8 cellular contexts compared by ENCODE assay signal in genomic region chr20:33915726-33916331, GRCh38.
DNase-seq lines count a peak whose midpoint lies in the region; ATAC-seq and TF ChIP-seq lines count a peak whose summit lies in the region.

No MANE protein-coding gene starts in this region.

- ATAC-seq in activated CD8-positive, alpha-beta T cell treated with anti-CD3 and anti-CD28 coated beads for 36 hours, result peak; percentile 54
- no peak for ATAC-seq in HG03354 (IDR thresholded peaks at IDR 0.05; ENCODE audit: poor library complexity, severe bottlenecking, unreplicated experiment)
- ATAC-seq in GM19463 (IDR thresholded peaks at IDR 0.05; ENCODE audit: unreplicated experiment), result no peak

- H3K4me3 Mint-ChIP-seq in CD4-positive, alpha-beta memory T cell, result no peak overlapping the region
- H3K4me3 Mint-ChIP-seq in activated CD8-positive, alpha-beta T cell treated with anti-CD3 and anti-CD28 coated beads for 36 hours, result no peak overlapping the region

- TF ChIP-seq CTCF in activated CD8-positive, alpha-beta T cell treated with anti-CD3 and anti-CD28 coated beads for 36 hours (IDR thresholded peaks at IDR 0.05), result peak; percentile 80
- TF ChIP-seq CTCF in epithelial cell of proximal tubule (conservative IDR thresholded peaks at IDR 0.05; ENCODE audit: low read depth, low read length), result peak; percentile 69
- TF ChIP-seq CTCF in osteoblast (IDR thresholded peaks at IDR 0.05; ENCODE audit: extremely low read depth, low read depth, low read length), result peak; percentile 47

- H3K79me2 ChIP-seq in Karpas-422 (ENCODE audit: low read length) (no peaks in the 10 kb centered on the region), osteoblast (ENCODE audit: insufficient read depth, low read length) (no peaks in the 10 kb centered on the region)

- peak in 4 of 5 donors; percentile 37 to 46 (median 42) for DNase-seq in CD4-positive, alpha-beta memory T cell
- DNase-seq in Karpas-422 (peak; percentile 76), epithelial cell of proximal tubule (ENCODE audit: low read depth) (no peak), osteoblast (ENCODE audit: insufficient read length, low spot score, missing footprints) (no peak), SIG-M5 treated with dmso at 0.1 percent for 504 hours (lab: John Stamatoyannopoulos, UW; ENCODE audit: unreplicated experiment) (no peak)
- peak; percentile 73 for DNase-seq in activated CD8-positive, alpha-beta T cell treated with anti-CD3 and anti-CD28 coated beads for 36 hours

- POLR2A ChIA-PET in CD4-positive, alpha-beta memory T cell (lab: Charles Lee; ENCODE audit: partially characterized antibody), result interaction anchor here (1.0 to 2.2 kb wide), 3 partner anchors 105 to 197 kb away, joined by 3 to 5 read pairs (median 5); partner anchors contain the start of genes CHMP4B and EIF2S2
- POLR2A ChIA-PET in activated CD8-positive, alpha-beta T cell treated with anti-CD3 and anti-CD28 coated beads for 36 hours (lab: Charles Lee), result interaction anchor here (0.6 kb wide), 1 partner anchor 14 kb away, joined by 4 read pairs; no protein-coding TSS in a partner anchor

- no peak overlapping the region for H3K4me2 ChIP-seq in Karpas-422 (ENCODE audit: low read depth, low read length, poor library complexity, severe bottlenecking)
- H3K4me2 ChIP-seq in osteoblast (ENCODE audit: insufficient read depth, low read length), result no peak overlapping the region

- H3K9me2 ChIP-seq in Karpas-422 (replicated peaks; ENCODE audit: insufficient read depth, low read length), result no peaks in the 10 kb centered on the region

- peaks cover 0 to 6% of the 10 kb centered on the region in 2 donors for H3K27me3 Mint-ChIP-seq in CD4-positive, alpha-beta memory T cell
- H3K27me3 Mint-ChIP-seq in activated CD8-positive, alpha-beta T cell treated with anti-CD3 and anti-CD28 coated beads for 36 hours, result no peaks in the 10 kb centered on the region

- no peak overlapping the region for H3K4me3 ChIP-seq in CD4-positive, alpha-beta memory T cell (ENCODE audit: low read length in 2 of 2)
- H3K4me3 ChIP-seq in Karpas-422 (ENCODE audit: low read length) (no peak overlapping the region), epithelial cell of proximal tubule (ENCODE audit: low read depth, low read length) (no peak overlapping the region), osteoblast (ENCODE audit: insufficient read depth, low read length) (no peak overlapping the region)

- peak overlapping the region in 1 of 7 donors; percentile 48 for H3K27ac Mint-ChIP-seq in CD4-positive, alpha-beta memory T cell
- H3K27ac Mint-ChIP-seq in activated CD8-positive, alpha-beta T cell treated with anti-CD3 and anti-CD28 coated beads for 36 hours, result no peak overlapping the region

- H3K36me3 ChIP-seq in CD4-positive, alpha-beta memory T cell (ENCODE audit: insufficient read depth, low read length), result no peaks in the 10 kb centered on the region
- no peaks in the 10 kb centered on the region for H3K36me3 ChIP-seq in Karpas-422 (ENCODE audit: insufficient read depth, low read length)
- H3K36me3 ChIP-seq in osteoblast (ENCODE audit: insufficient read depth, low read length), result no peaks in the 10 kb centered on the region

- H3K9ac ChIP-seq in Karpas-422 (ENCODE audit: low read length), result no peak overlapping the region

- H3K27me3 ChIP-seq in CD4-positive, alpha-beta memory T cell (ENCODE audit: insufficient read depth, low read length), result no peaks in the 10 kb centered on the region
- H3K27me3 ChIP-seq in Karpas-422 (ENCODE audit: low read length) (no peaks in the 10 kb centered on the region), osteoblast (ENCODE audit: insufficient read depth, low read length) (no peaks in the 10 kb centered on the region)

- peaks cover 6 to 11% (median 8%) of the 10 kb centered on the region in 4 donors for H3K4me1 Mint-ChIP-seq in CD4-positive, alpha-beta memory T cell
- peaks cover 19% of the 10 kb centered on the region for H3K4me1 Mint-ChIP-seq in activated CD8-positive, alpha-beta T cell treated with anti-CD3 and anti-CD28 coated beads for 36 hours (ENCODE audit: low read depth)

- H3K36me3 Mint-ChIP-seq in CD4-positive, alpha-beta memory T cell, result no peaks in the 10 kb centered on the region
- H3K36me3 Mint-ChIP-seq in activated CD8-positive, alpha-beta T cell treated with anti-CD3 and anti-CD28 coated beads for 36 hours (ENCODE audit: low read depth), result no peaks in the 10 kb centered on the region

- peaks cover 12% of the 10 kb centered on the region for H3K4me1 ChIP-seq in CD4-positive, alpha-beta memory T cell (ENCODE audit: insufficient read depth, low read length)
- H3K4me1 ChIP-seq in Karpas-422 (ENCODE audit: low read length), result peaks cover 1% of the 10 kb centered on the region
- H3K4me1 ChIP-seq in osteoblast (ENCODE audit: insufficient read depth, low read length), result peaks cover 18% of the 10 kb centered on the region

- CTCF ChIA-PET in CD4-positive, alpha-beta memory T cell (lab: Charles Lee; ENCODE audit: partially characterized antibody), result interaction anchor here (0.9 to 7.5 kb wide), 34 partner anchors 9 to 236 kb away, joined by 3 to 84 read pairs (median 4); no protein-coding TSS in a partner anchor
- CTCF ChIA-PET in activated CD8-positive, alpha-beta T cell treated with anti-CD3 and anti-CD28 coated beads for 36 hours (lab: Charles Lee), result interaction anchor here (0.8 to 5.7 kb wide), 31 partner anchors 9 to 275 kb away, joined by 3 to 45 read pairs (median 4); no protein-coding TSS in a partner anchor

- no peaks in the 10 kb centered on the region for H4K20me1 ChIP-seq in Karpas-422 (ENCODE audit: insufficient read depth, low read depth, low read length)
- H4K20me1 ChIP-seq in osteoblast (ENCODE audit: insufficient read depth, low read length), result no peaks in the 10 kb centered on the region

- no peaks in the 10 kb centered on the region for H3K9me3 Mint-ChIP-seq in CD4-positive, alpha-beta memory T cell
- H3K9me3 Mint-ChIP-seq in activated CD8-positive, alpha-beta T cell treated with anti-CD3 and anti-CD28 coated beads for 36 hours, result no peaks in the 10 kb centered on the region

- no peak overlapping the region for H2AFZ ChIP-seq in Karpas-422 (ENCODE audit: low read length)
- no peak overlapping the region for H2AFZ ChIP-seq in osteoblast (ENCODE audit: low read length)

- intact Hi-C loops in CD4-positive, alpha-beta memory T cell (cut with micrococcal nuclease), result loop anchor here (1.0 to 10.0 kb wide), 3 partner anchors 101 to 213 kb away; partner anchors contain the start of gene CHMP4B
- intact Hi-C loops in activated CD8-positive, alpha-beta T cell treated with anti-CD3 and anti-CD28 coated beads for 36 hours (cut with micrococcal nuclease), result loop anchor here (10.0 kb wide), 1 partner anchor 209 kb away; no protein-coding TSS in a partner anchor

- H3K9me3 ChIP-seq in CD4-positive, alpha-beta memory T cell (ENCODE audit: control insufficient read depth in 1 of 2, low read length in 2 of 2), result no peaks in the 10 kb centered on the region
- H3K9me3 ChIP-seq in Karpas-422 (ENCODE audit: low read length), result no peaks in the 10 kb centered on the region
- no peaks in the 10 kb centered on the region for H3K9me3 ChIP-seq in osteoblast (ENCODE audit: low read depth, low read length)

- H3K27ac ChIP-seq in CD4-positive, alpha-beta memory T cell (ENCODE audit: low read depth, low read length), result no peak overlapping the region
- no peak overlapping the region for H3K27ac ChIP-seq in Karpas-422 (ENCODE audit: low read length)
- H3K27ac ChIP-seq in osteoblast (ENCODE audit: low read depth, low read length), result no peak overlapping the region

Comparison
In these comparisons a context has a peak if more than half of its experiments do, and no peak if none do; other contexts are left out.
1. DNase-seq: peak in CD4-positive, alpha-beta memory T cell (4 of 5), Karpas-422 (single experiment) and activated CD8-positive, alpha-beta T cell treated with anti-CD3 and anti-CD28 coated beads for 36 hours (single experiment); none in epithelial cell of proximal tubule (single experiment), osteoblast (single experiment) and SIG-M5 treated with dmso at 0.1 percent for 504 hours (single experiment).
2. Peak in every context shown above with its lines, with median percentiles within 50 percentile points of each other: CTCF ChIP-seq.